16 cellular contexts compared by ENCODE assay signal in the genomic region with DNA sequence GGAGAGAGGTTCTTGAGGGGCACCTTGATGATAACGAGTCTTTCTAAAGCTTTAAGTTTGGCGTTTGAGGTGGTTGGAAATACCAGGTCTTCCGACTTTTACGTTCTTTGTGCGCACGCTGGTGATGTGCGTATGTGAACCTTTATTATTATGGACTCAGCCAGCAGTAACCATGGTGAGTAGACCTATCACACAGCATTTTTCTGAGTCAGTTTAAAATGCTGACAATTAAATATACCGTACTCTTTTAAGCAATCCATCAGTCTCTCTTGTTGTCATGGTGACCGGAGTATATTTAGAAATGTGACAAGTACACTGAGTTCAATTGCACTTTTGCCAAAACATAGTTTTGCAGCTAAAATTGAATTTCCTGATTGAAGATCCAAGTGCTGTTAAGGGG.
DNase-seq lines count a peak whose midpoint lies in the region; ATAC-seq and TF ChIP-seq lines count a peak whose summit lies in the region.
"Had no signal": no experiment of that assay in that cellular context is flagged by ENCODE, and none has a peak within 500 bp of the region (broad histone marks: within the 10 kb centered on the region; RNA-seq: fewer than 3 reads in every experiment).

No MANE protein-coding gene starts in this region.

- DNase-seq in G401 (ENCODE audit: low spot score): peak; percentile 81
- DNase-seq in cerebellar cortex (ENCODE audit: low spot score): peak; percentile 77
- no peak for DNase-seq in left ventricle myocardium superior
- no peak for DNase-seq in stomach
- DNase-seq in NCI-H2107 (lab: John Stamatoyannopoulos, UW): no peak
- DNase-seq: H9; midbrain; NCI-H2081; NCI-H69; PC-9; retina; stimulated activated naive CD4-positive, alpha-beta T cell treated with Interleukin-2 at 50 U/mL for 16 hours; upper lobe of right lung had no signal

- no peaks in the 10 kb centered on the region for H3K9me3 ChIP-seq in stomach
- H3K9me3 ChIP-seq: SJSA1, upper lobe of right lung had no signal

- TF ChIP-seq POLR2A in stomach (IDR thresholded peaks at IDR 0.05): no peak

- in situ Hi-C loops in G401 (cut with HindIII; ENCODE audit: low sequenced_read_pairs): no loop called here

- ATAC-seq in left ventricle myocardium superior: peak; percentile 65
- no peak for ATAC-seq in GM18858 (IDR thresholded peaks at IDR 0.05; ENCODE audit: unreplicated experiment)
- no peak for ATAC-seq in esophagus mucosa
- ATAC-seq: upper lobe of right lung had no signal

- TF ChIP-seq CTCF in stomach (IDR thresholded peaks at IDR 0.05): no peak

- intact Hi-C loops in left ventricle myocardium superior (cut with micrococcal nuclease): no loop called here
- intact Hi-C loops in stomach (cut with DNase I; ENCODE audit: low total_unique reads): no loop called here

- 80 to 93% (median 87%) methylated on average over 9 of the region's 9 CpGs for WGBS in stomach, 5 donors

- H3K27me3 ChIP-seq in stomach: no peaks in the 10 kb centered on the region
- H3K27me3 ChIP-seq: SJSA1, upper lobe of right lung had no signal

- H3K36me3 ChIP-seq in stomach: peaks cover 0 to 5% (median 2%) of the 10 kb centered on the region in 4 donors
- H3K36me3 ChIP-seq: upper lobe of right lung had no signal

- H3K4me1 ChIP-seq in stomach: peaks cover 0 to 65% (median 32%) of the 10 kb centered on the region in 4 donors

- peak overlapping the region in 3 of 5 donors; percentile 9 to 47 (median 23) for H3K27ac ChIP-seq in stomach
- H3K27ac ChIP-seq: PC-9, SJSA1, upper lobe of right lung had no signal

- TF ChIP-seq EP300 in stomach (IDR thresholded peaks at IDR 0.05): peak; percentile 46

- H3K4me3 ChIP-seq in stomach: no peak overlapping the region
- H3K4me3 ChIP-seq: PC-9, SJSA1, upper lobe of right lung had no signal

Comparison
In these comparisons a context has a peak if more than half of its experiments do, and no peak if none do; other contexts are left out.
1. DNase-seq: peak in G401 (single experiment) and cerebellar cortex (single experiment); none in left ventricle myocardium superior (single experiment), stomach (single experiment) and NCI-H2107 (single experiment).